Comparison of ENCODE assay signal across 1 cellular context in the genomic region with DNA sequence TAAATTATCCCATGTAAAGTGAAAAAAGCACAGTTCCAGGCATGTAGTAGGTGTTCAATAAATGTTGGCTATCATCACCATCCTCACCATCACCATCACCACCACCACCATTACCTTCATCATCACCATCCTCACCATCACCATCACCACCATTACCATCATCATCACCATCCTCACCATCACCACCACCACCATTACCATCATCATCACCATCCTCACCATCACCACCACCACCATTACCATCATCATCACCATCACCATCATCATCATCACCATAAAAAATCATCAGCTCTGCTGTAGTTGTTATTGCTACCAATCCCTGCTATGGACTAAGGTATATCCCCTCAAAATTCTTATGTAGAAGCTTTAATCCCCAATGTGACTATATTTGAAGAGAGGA.
TF ChIP-seq lines count a peak whose summit lies in the region.

No MANE protein-coding gene starts in this region.

TF ChIP-seq in endothelial cell of umbilical vein, 7 proteins besides CTCF, POLR2A, EP300 and RAD21:
- TF ChIP-seq GATA2 (IDR thresholded peaks at IDR 0.05; ENCODE audit: insufficient read depth, insufficient read length, low read depth, low read length): no peak
- TF ChIP-seq JUN (IDR thresholded peaks at IDR 0.05; ENCODE audit: borderline replicate concordance, insufficient read depth, insufficient read length, low read depth): no peak
- TF ChIP-seq MYC (IDR thresholded peaks at IDR 0.05; ENCODE audit: low read depth, low read length): no peak
- TF ChIP-seq POLR2AphosphoS5 (IDR thresholded peaks at IDR 0.05; ENCODE audit: insufficient read depth, low read depth, low read length): no peak
- TF ChIP-seq FOS (IDR thresholded peaks at IDR 0.05; ENCODE audit: borderline replicate concordance, insufficient read depth, low read length): no peak
- TF ChIP-seq EZH2 (IDR thresholded peaks at IDR 0.05; ENCODE audit: borderline replicate concordance, low read depth, low read length, severe bottlenecking): no peak
- TF ChIP-seq, protein P1, sequence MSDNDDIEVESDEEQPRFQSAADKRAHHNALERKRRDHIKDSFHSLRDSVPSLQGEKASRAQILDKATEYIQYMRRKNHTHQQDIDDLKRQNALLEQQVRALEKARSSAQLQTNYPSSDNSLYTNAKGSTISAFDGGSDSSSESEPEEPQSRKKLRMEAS (IDR thresholded peaks at IDR 0.05; ENCODE audit: insufficient read depth, insufficient read length): no peak
